In genomic region chr9:16867571-16868311, GRCh38 we compare ENCODE assay signal across 9 cellular contexts. TPM values are rescaled to one million over a fixed set of nuclear protein-coding genes. Genes with fewer than 3 reads are reported as not detected.
DNase-seq lines count a peak whose midpoint lies in the region; ATAC-seq and TF ChIP-seq lines count a peak whose summit lies in the region.
"Had no signal": no experiment of that assay in that cellular context is flagged by ENCODE, and none has a peak within 500 bp of the region (broad histone marks: within the 10 kb centered on the region; RNA-seq: fewer than 3 reads in every experiment).

No MANE protein-coding gene starts in this region.

- DNase-seq in H7 (peak; percentile 30), ascending aorta (ENCODE audit: low spot score in 2 of 2) (no peak), skeletal muscle cell (ENCODE audit: low read depth) (no peak), NCI-H1048 (lab: John Stamatoyannopoulos, UW) (no peak), 8988T (no peak)
- DNase-seq: effector memory CD8-positive, alpha-beta T cell had no signal

- intact Hi-C loops in ascending aorta (cut with DNase I), result loop anchor here (10.0 kb wide), 2 partner anchors 267 to 553 kb away; partner anchors contain the start of gene CNTLN

- no peaks in the 10 kb centered on the region for H3K36me3 ChIP-seq in H7 (replicated peaks; ENCODE audit: control insufficient read depth, insufficient read depth, low read length)
- H3K36me3 ChIP-seq in ascending aorta, result no peaks in the 10 kb centered on the region
- no peaks in the 10 kb centered on the region for H3K36me3 ChIP-seq in iPS-15b (ENCODE audit: control insufficient read depth, insufficient read depth, low read length)

- ATAC-seq in GM18505 (IDR thresholded peaks at IDR 0.05; ENCODE audit: unreplicated experiment) (no peak), HG03159 (IDR thresholded peaks at IDR 0.05; ENCODE audit: unreplicated experiment) (no peak)
- ATAC-seq: effector memory CD8-positive, alpha-beta T cell had no signal

- H3K4me1 ChIP-seq in ascending aorta (peaks cover 0 to 6% of the 10 kb centered on the region in 2 donors), iPS-15b (ENCODE audit: control insufficient read depth, insufficient read depth, low read length) (peaks cover 17% of the 10 kb centered on the region)

- H3K27me3 ChIP-seq in H7 (ENCODE audit: control insufficient read depth, insufficient read depth, low read length), result peaks cover 9% of the 10 kb centered on the region; the same call in 1 of the 2 replicates
- no peaks in the 10 kb centered on the region for H3K27me3 ChIP-seq in ascending aorta
- H3K27me3 ChIP-seq in iPS-15b (ENCODE audit: control insufficient read depth, insufficient read depth, low read length), result no peaks in the 10 kb centered on the region

- TF ChIP-seq CTCF in ascending aorta (IDR thresholded peaks at IDR 0.05), result no peak

- no peak overlapping the region for H3K9ac ChIP-seq in iPS-15b (ENCODE audit: low read depth, low read length)

- H3K9me3 ChIP-seq in ascending aorta (no peaks in the 10 kb centered on the region), iPS-15b (ENCODE audit: control insufficient read depth, insufficient read depth, low read length) (no peaks in the 10 kb centered on the region)

- no peak for TF ChIP-seq POLR2A in GM18505 (IDR thresholded peaks at IDR 0.05; ENCODE audit: borderline replicate concordance, extremely low read depth, insufficient read depth, insufficient read length)

- H3K4me3 ChIP-seq in H7 (ENCODE audit: insufficient read depth, low read depth, low read length) (no peak overlapping the region), ascending aorta (peak overlapping the region; percentile 22 to 92), iPS-15b (ENCODE audit: low read depth, low read length) (peak overlapping the region; percentile 0), skeletal muscle cell (ENCODE audit: low read depth, low read length) (peak overlapping the region; percentile 86)

- peak overlapping the region; percentile 52 to 61 for H3K27ac ChIP-seq in ascending aorta

RNA-seq across cellular contexts. Expression of gene BNC2, which starts 2.7 kb away (rescaled TPM):
- total RNA-seq in H7 (2014; rRNA removed; shearing (Covaris generic)), result 7.9 and 12.0 TPM in 2 replicates
- 25.5 TPM for total RNA-seq in ascending aorta
